In genomic region chr10:46907186-46907585, GRCh38 we compare ENCODE assay signal across 1 cellular context. TPM values are rescaled to one million over a fixed set of nuclear protein-coding genes. Genes with fewer than 3 reads are reported as not detected.
"Had no signal": no experiment of that assay in that cellular context is flagged by ENCODE, and none has a peak within 500 bp of the region (broad histone marks: within the 10 kb centered on the region; RNA-seq: fewer than 3 reads in every experiment).

No MANE protein-coding gene starts in this region.

RNA-seq across cellular contexts. Expression of gene PTPN20, which starts 4.0 kb away (rescaled TPM):
- total RNA-seq: astrocyte had no signal
